7 cellular contexts compared by ENCODE assay signal in the genomic region with DNA sequence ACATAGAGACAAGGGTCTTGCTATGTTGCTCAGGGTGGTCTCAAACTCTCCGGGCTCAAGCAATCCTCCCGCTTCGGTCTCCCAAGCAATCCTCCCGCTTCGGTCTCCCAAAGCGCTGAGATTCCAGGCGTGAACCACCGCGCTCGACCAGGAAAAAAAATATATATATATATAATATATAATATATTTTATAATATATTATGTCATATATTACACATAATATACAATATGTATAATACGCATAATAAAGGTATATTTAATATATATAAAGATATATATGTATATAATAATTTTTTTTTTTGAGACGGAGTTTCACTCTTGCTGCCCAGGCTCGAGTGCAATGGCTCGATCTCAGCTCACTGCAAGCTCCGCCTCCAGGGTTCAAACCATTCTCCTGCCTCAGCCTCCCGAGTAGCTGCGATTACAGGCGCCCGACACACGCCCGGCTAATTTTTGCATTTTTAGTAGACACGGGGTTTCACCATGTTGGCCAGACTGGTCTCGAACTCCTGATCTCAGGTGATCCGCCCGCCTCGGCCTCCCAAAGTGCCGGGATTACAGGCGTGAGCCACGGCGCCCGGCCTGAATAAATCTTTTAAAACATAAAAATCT. TPM values are rescaled to one million over a fixed set of nuclear protein-coding genes. Genes with fewer than 3 reads are reported as not detected.
A peak's percentile ranks its signal among the peaks of the same experiment; 100 is the strongest.
DNase-seq lines count a peak whose midpoint lies in the region; ATAC-seq, FAIRE-seq and TF ChIP-seq lines count a peak whose summit lies in the region.
"Not testable (repeated sequence)": the region's sequence is repeated elsewhere in the genome, so short reads cannot be mapped to it uniquely, and the experiment has no call there.

No MANE protein-coding gene starts in this region.

- CTCF ChIA-PET in Panc1 (lab: Charles Lee); activated CD8-positive, alpha-beta T cell treated with anti-CD3 and anti-CD28 coated beads, Interleukin-2, amount 10 ng/mL, durations not matched to agents 7 days and 5 days (lab: Charles Lee); GM12878 (lab: Yijun Ruan, JAX): not testable (repeated sequence)

- TF ChIP-seq RAD21 in GM12878 (IDR thresholded peaks at IDR 0.05; ENCODE audit: insufficient read depth, low read depth, low read length), result not testable (repeated sequence)

- not testable (repeated sequence) for H3K4me1 ChIP-seq in Panc1 (ENCODE audit: control insufficient read depth, insufficient read depth, low read length); GM12878 (ENCODE audit: control insufficient read depth, insufficient read depth, low read length); heart left ventricle; neural progenitor cell

- H4K20me1 ChIP-seq in GM12878 (ENCODE audit: control insufficient read depth, insufficient read depth); neural progenitor cell (ENCODE audit: low read depth): not testable (repeated sequence)

- not testable (repeated sequence) for BruUV-seq in Panc1 (replicated peaks; lab: Mats Ljungman, UMichigan); GM12878 (replicated peaks; lab: Mats Ljungman, UMichigan)

- not testable (repeated sequence) for H3K36me3 Mint-ChIP-seq in activated CD8-positive, alpha-beta T cell treated with anti-CD3 and anti-CD28 coated beads, Interleukin-2, amount 10 ng/mL, durations not matched to agents 7 days and 5 days (ENCODE audit: low read depth); neural progenitor cell

- not testable (repeated sequence) for H3K36me3 ChIP-seq in Panc1 (ENCODE audit: control insufficient read depth, insufficient read depth, low read length); GM12878 (ENCODE audit: control insufficient read depth in 2 of 2, insufficient read depth in 2 of 2, low read length in 1 of 2); heart left ventricle; neural progenitor cell

- H3K4me3 ChIP-seq in Panc1 (ENCODE audit: low read depth in 2 of 2, low read length in 2 of 2) (peak overlapping the region; percentile 26 to 39), heart left ventricle (peak overlapping the region in 8 of 12 donors; percentile 27 to 70 (median 38)), neural progenitor cell (peak overlapping the region; percentile 32)
- not testable (repeated sequence) for H3K4me3 ChIP-seq in GM12878

- TF ChIP-seq EP300 in GM12878 (IDR thresholded peaks at IDR 0.05; ENCODE audit: borderline replicate concordance in 1 of 2, control insufficient read depth in 1 of 2, low read depth in 2 of 2, low read length in 2 of 2), result not testable (repeated sequence)

- H3K27me3 ChIP-seq in Panc1 (ENCODE audit: control insufficient read depth, insufficient read depth, low read length); GM12878 (replicated peaks in 1 of 2; ENCODE audit: control insufficient read depth in 2 of 2, insufficient read depth in 2 of 2, low read length in 1 of 2); heart left ventricle; neural progenitor cell: not testable (repeated sequence)

- not testable (repeated sequence) for DNase-seq in Panc1 (ENCODE audit: low read depth, low spot score); activated CD8-positive, alpha-beta T cell treated with anti-CD3 and anti-CD28 coated beads, Interleukin-2, amount 10 ng/mL, durations not matched to agents 7 days and 5 days; GM12878 (ENCODE audit: low read depth, low spot score); heart left ventricle; neural progenitor cell (ENCODE audit: low spot score)

- not testable (repeated sequence) for FAIRE-seq in GM12878 (lab: Jason Lieb, UNC)

- POLR2A ChIA-PET in Panc1 (lab: Charles Lee); activated CD8-positive, alpha-beta T cell treated with anti-CD3 and anti-CD28 coated beads, Interleukin-2, amount 10 ng/mL, durations not matched to agents 7 days and 5 days (lab: Charles Lee); GM12878 (lab: Charles Lee): not testable (repeated sequence)

- not testable (repeated sequence) for H3K27me3 Mint-ChIP-seq in activated CD8-positive, alpha-beta T cell treated with anti-CD3 and anti-CD28 coated beads, Interleukin-2, amount 10 ng/mL, durations not matched to agents 7 days and 5 days (ENCODE audit: low read depth); neural progenitor cell (ENCODE audit: insufficient read depth, low read depth)

- TF ChIP-seq CTCF in Panc1 (IDR thresholded peaks at IDR 0.05); GM12878 (IDR thresholded peaks at IDR 0.05 in 2 of 3, conservative IDR thresholded peaks at IDR 0.05 in 1 of 3; ENCODE audit: control insufficient read depth in 2 of 3, extremely low read depth in 1 of 3, insufficient read depth in 1 of 3, low read depth in 3 of 3, low read length in 3 of 3); heart left ventricle (IDR thresholded peaks at IDR 0.05); neural progenitor cell (IDR thresholded peaks at IDR 0.05): not testable (repeated sequence)

- H3K9ac ChIP-seq in GM12878 (ENCODE audit: control insufficient read depth, insufficient read depth, low read length); neural progenitor cell: not testable (repeated sequence)

- not testable (repeated sequence) for H3K9me3 ChIP-seq in Panc1 (ENCODE audit: control insufficient read depth, insufficient read depth, low read depth, low read length); GM12878 (replicated peaks; ENCODE audit: control insufficient read depth, insufficient read depth, low read length); heart left ventricle; neural progenitor cell (ENCODE audit: low read depth)

- 88% methylated on average over 10 of the region's 31 CpGs for WGBS in GM12878 (ENCODE audit: insufficient coverage, insufficient replicate concordance, low lambda C conversion rate, missing lambda C conversion rate)
- 70 to 74% (median 73%) methylated on average over 11 of the region's 31 CpGs for WGBS in heart left ventricle, 4 donors

- H3K9me3 Mint-ChIP-seq in activated CD8-positive, alpha-beta T cell treated with anti-CD3 and anti-CD28 coated beads, Interleukin-2, amount 10 ng/mL, durations not matched to agents 7 days and 5 days (ENCODE audit: insufficient read depth); neural progenitor cell: not testable (repeated sequence)

- H3K27ac Mint-ChIP-seq in activated CD8-positive, alpha-beta T cell treated with anti-CD3 and anti-CD28 coated beads, Interleukin-2, amount 10 ng/mL, durations not matched to agents 7 days and 5 days; neural progenitor cell: not testable (repeated sequence)

- RAD21 ChIA-PET in GM12878 (lab: Charles Lee; ENCODE audit: unreplicated experiment), result not testable (repeated sequence)

- not testable (repeated sequence) for H3K27ac ChIP-seq in Panc1 (ENCODE audit: low read length); GM12878 (ENCODE audit: control insufficient read depth, insufficient read depth); heart left ventricle; neural progenitor cell

- SMC1A ChIA-PET in GM12878 (lab: Charles Lee; ENCODE audit: uncharacterized antibody, unreplicated experiment), result not testable (repeated sequence)

- not testable (repeated sequence) for H3K4me1 Mint-ChIP-seq in activated CD8-positive, alpha-beta T cell treated with anti-CD3 and anti-CD28 coated beads, Interleukin-2, amount 10 ng/mL, durations not matched to agents 7 days and 5 days (ENCODE audit: low read depth); neural progenitor cell

- H3F3A ChIP-seq in neural progenitor cell (ENCODE audit: low read depth), result not testable (repeated sequence)

- ATAC-seq in GM18511 (IDR thresholded peaks at IDR 0.05; ENCODE audit: unreplicated experiment) (peak; percentile 19), HG03135 (IDR thresholded peaks at IDR 0.05; ENCODE audit: unreplicated experiment) (peak; percentile 31), Panc1 (peak; percentile 56; the same call in 1 of the 2 replicates), GM12878 (peak; percentile 33; the same call in 2 of the 3 replicates), heart left ventricle (peak in 1 of 4 donors; percentile 19)
- peak; percentile 40 for ATAC-seq in activated CD8-positive, alpha-beta T cell treated with anti-CD3 and anti-CD28 coated beads, Interleukin-2, amount 10 ng/mL, durations not matched to agents 7 days and 5 days

- not testable (repeated sequence) for H2AFZ ChIP-seq in GM12878 (ENCODE audit: control insufficient read depth, low read depth, low read length); neural progenitor cell (replicated peaks)

- peak overlapping the region; percentile 49 for H3K4me3 Mint-ChIP-seq in activated CD8-positive, alpha-beta T cell treated with anti-CD3 and anti-CD28 coated beads, Interleukin-2, amount 10 ng/mL, durations not matched to agents 7 days and 5 days
- H3K4me3 Mint-ChIP-seq in neural progenitor cell, result peak overlapping the region; percentile 74

- not testable (repeated sequence) for H3K79me2 ChIP-seq in GM12878 (ENCODE audit: control insufficient read depth, insufficient read depth, low read length); neural progenitor cell (ENCODE audit: low read depth)

- intact Hi-C loops in Panc1 (cut with micrococcal nuclease; ENCODE audit: unreplicated experiment); GM12878 (cut with micrococcal nuclease; ENCODE audit: unreplicated experiment); heart left ventricle (cut with DNase I): not testable (repeated sequence)

- in situ Hi-C loops in Panc1 (cut with HindIII; ENCODE audit: low pct_unique_long_range_greater_than_20kb, low sequenced_read_pairs); GM12878 (cut with MboI): not testable (repeated sequence)

- not testable (repeated sequence) for H3K4me2 ChIP-seq in GM12878 (ENCODE audit: control insufficient read depth, insufficient read depth)
- peak overlapping the region; percentile 54 for H3K4me2 ChIP-seq in neural progenitor cell

- TF ChIP-seq POLR2A in GM12878 (IDR thresholded peaks at IDR 0.05; ENCODE audit: low read depth, low read length); heart left ventricle (IDR thresholded peaks at IDR 0.05): not testable (repeated sequence)

RNA-seq across cellular contexts. Expression of a gene that starts 38.2 kb away (rescaled TPM):
- total RNA-seq in Panc1 (2021; ENCODE audit: unreplicated experiment), result 18.8 TPM
- polyA plus RNA-seq in Panc1 (2012; ENCODE audit: insufficient read length), result 8.1 TPM
- 10 to 100 TPM in 1 of 2 experiments, 1 to 10 TPM in 1; 8.3 to 10.8 TPM for total RNA-seq in activated CD8-positive, alpha-beta T cell treated with anti-CD3 and anti-CD28 coated beads, Interleukin-2, amount 10 ng/mL, durations not matched to agents 7 days and 5 days
- 15.3 and 23.0 TPM in 2 replicates for total RNA-seq in GM12878 (2013; cell fraction: nucleolus; rRNA removed)
- 3.1 and 4.0 TPM in 2 replicates for total RNA-seq in GM12878 (2014; rRNA removed)
- total RNA-seq in GM12878 (2014; rRNA removed; fragmentation: Illumina TruSeq; extraction: Trizol), result 2.9 and 4.3 TPM in 2 replicates
- total RNA-seq in GM12878 (2021), result 4.8 and 5.9 TPM in 2 replicates
- polyA plus RNA-seq in GM12878 (2011; ENCODE audit: low read depth), result 3.5 TPM
- 11.7 and 11.9 TPM in 2 replicates for polyA plus RNA-seq in GM12878 (2011; rRNA removed)
- 4.1 and 5.5 TPM in 2 replicates for polyA plus RNA-seq in GM12878 (2011; cell fraction: cytosol; rRNA removed)
- polyA plus RNA-seq in GM12878 (2011; cell fraction: nucleus; rRNA removed), result 4.7 and 4.9 TPM in 2 replicates
- polyA plus RNA-seq in GM12878 (2012), result 7.0 and 7.6 TPM in 2 replicates
- 2.4 and 5.1 TPM in 2 replicates for polyA plus RNA-seq in GM12878 (2014; fragmentation: Illumina TruSeq; extraction: Trizol)
- 1 to 10 TPM; 2.9 to 6.4 TPM for polyA plus RNA-seq in GM12878 (2014; fragmentation: Nextera tagmentation; extraction: Ambion mirVana)
- polyA plus RNA-seq in GM12878 (2014; rRNA removed), result 4.8 and 5.8 TPM in 2 replicates
- 10 to 100 TPM; 15.9 to 16.6 TPM for polyA plus RNA-seq in GM12878 (2016; fragmentation: Nextera tagmentation; extraction: Ambion mirVana)
- polyA minus RNA-seq in GM12878 (2011; rRNA and poly(A)+ RNA removed), result 4.3 and 6.4 TPM in 2 replicates
- polyA minus RNA-seq in GM12878 (2011; cell fraction: cytosol; rRNA and poly(A)+ RNA removed), result 1.4 and 3.2 TPM in 2 replicates
- polyA minus RNA-seq in GM12878 (2011; cell fraction: nucleus; rRNA and poly(A)+ RNA removed), result 1.8 and 3.6 TPM in 2 replicates
- 10 to 100 TPM in 7 of 9 donors, 1 to 10 TPM in 2; 4.9 to 22.2 (median 14.1) TPM for total RNA-seq in heart left ventricle
- polyA plus RNA-seq in heart left ventricle, result 10 to 100 TPM in 1 of 2 donors, 1 to 10 TPM in 1; 8.9 to 22.6 TPM
- total RNA-seq in neural progenitor cell (ENCODE audit: low replicate concordance), result 4.1 and 12.2 TPM in 2 replicates
